In genomic region chr6:5541751-5542432, GRCh38 we compare ENCODE assay signal across 15 cellular contexts.
DNase-seq lines count a peak whose midpoint lies in the region; ATAC-seq lines count a peak whose summit lies in the region.
"Had no signal": no experiment of that assay in that cellular context is flagged by ENCODE, and none has a peak within 500 bp of the region (broad histone marks: within the 10 kb centered on the region; RNA-seq: fewer than 3 reads in every experiment).

No MANE protein-coding gene starts in this region.

- no peaks in the 10 kb centered on the region for H3K4me1 ChIP-seq in HUES64 (ENCODE audit: insufficient read depth, low read length)
- H3K4me1 ChIP-seq: ascending aorta, pancreas had no signal

- H3K36me3 Mint-ChIP-seq in activated T-helper 2 cell treated with anti-CD3 and anti-CD28 coated beads, Interferon-gamma antibody, Interleukin-2, Interleukin-4, amounts not matched to agents 10 μg/mL and 5 μg/mL and 100 μg/mL, durations not matched to agents 14 hours and 24 hours and 36 hours (ENCODE audit: low read depth) = peaks cover 21% of the 10 kb centered on the region

- intact Hi-C loops in activated T-helper 2 cell treated with anti-CD3 and anti-CD28 coated beads, Interferon-gamma antibody, Interleukin-2, Interleukin-4, amounts not matched to agents 10 μg/mL and 5 μg/mL and 100 μg/mL, durations not matched to agents 14 hours and 24 hours and 36 hours (cut with micrococcal nuclease) = no loop called here

- ATAC-seq in activated CD4-positive, CD25-positive, alpha-beta regulatory T cell treated with anti-CD3 and anti-CD28 coated beads, Interleukin-2, amount 50 U/mL, for 24 hours = no peak
- ATAC-seq in GM21786 (IDR thresholded peaks at IDR 0.05; ENCODE audit: unreplicated experiment) = no peak
- ATAC-seq: pancreas had no signal

- peak overlapping the region; percentile 67; the same call in 1 of the 2 replicates for H3K27ac ChIP-seq in HUES64 (ENCODE audit: low read depth, low read length)
- H3K27ac ChIP-seq: ascending aorta, pancreas had no signal

- no peaks in the 10 kb centered on the region for H3K36me3 ChIP-seq in HUES64 (ENCODE audit: insufficient read depth, low read length)
- H3K36me3 ChIP-seq: pancreas had no signal

- WGBS in HUES64 = 52% methylated on average over 1 of the region's 1 CpG

- in situ Hi-C loops in Caki2 (cut with HindIII; ENCODE audit: low pct_unique_long_range_greater_than_20kb, low sequenced_read_pairs) = no loop called here

- H3K4me1 Mint-ChIP-seq in activated T-helper 2 cell treated with anti-CD3 and anti-CD28 coated beads, Interferon-gamma antibody, Interleukin-2, Interleukin-4, amounts not matched to agents 10 μg/mL and 5 μg/mL and 100 μg/mL, durations not matched to agents 14 hours and 24 hours and 36 hours (ENCODE audit: low read depth) = peaks cover 17% of the 10 kb centered on the region

- no peak overlapping the region for H3K4me3 ChIP-seq in HUES64 (ENCODE audit: low read length)
- H3K4me3 ChIP-seq: ascending aorta, pancreas had no signal

- DNase-seq in Caki2 (ENCODE audit: low read depth) = peak; percentile 21
- no peak for DNase-seq in activated T-helper 2 cell treated with anti-CD3 and anti-CD28 coated beads, Interferon-gamma antibody, Interleukin-2, Interleukin-4, amounts not matched to agents 10 μg/mL and 5 μg/mL and 100 μg/mL, durations not matched to agents 14 hours and 24 hours and 36 hours (ENCODE audit: low spot score)
- peak; percentile 64 for DNase-seq in iPS DF 19.7 (ENCODE audit: low read depth, low spot score)
- DNase-seq in NOMO-1 (lab: John Stamatoyannopoulos, UW; ENCODE audit: unreplicated experiment in 2 of 2) = no peak
- no peak for DNase-seq in AG08396 (ENCODE audit: low spot score)
- DNase-seq: activated T-cell treated with anti-CD3 and anti-CD28 coated beads, Interleukin-2, amount 50 U/mL, for 1 hour; effector CD4-positive, alpha-beta T cell; hippocampal formation; NCI-H1105; NCI-H510A treated with DMSO at 0.1 percent for 48 hours; pancreas had no signal

- no peak overlapping the region for H3K9ac ChIP-seq in HUES64 (ENCODE audit: low read depth, low read length)

- peak overlapping the region; percentile 40 for H3K27ac Mint-ChIP-seq in activated T-helper 2 cell treated with anti-CD3 and anti-CD28 coated beads, Interferon-gamma antibody, Interleukin-2, Interleukin-4, amounts not matched to agents 10 μg/mL and 5 μg/mL and 100 μg/mL, durations not matched to agents 14 hours and 24 hours and 36 hours

- no peaks in the 10 kb centered on the region for H3K27me3 Mint-ChIP-seq in activated T-helper 2 cell treated with anti-CD3 and anti-CD28 coated beads, Interferon-gamma antibody, Interleukin-2, Interleukin-4, amounts not matched to agents 10 μg/mL and 5 μg/mL and 100 μg/mL, durations not matched to agents 14 hours and 24 hours and 36 hours (ENCODE audit: low read depth)

- no peak overlapping the region for H3K4me3 Mint-ChIP-seq in activated T-helper 2 cell treated with anti-CD3 and anti-CD28 coated beads, Interferon-gamma antibody, Interleukin-2, Interleukin-4, amounts not matched to agents 10 μg/mL and 5 μg/mL and 100 μg/mL, durations not matched to agents 14 hours and 24 hours and 36 hours (ENCODE audit: low read depth)

- H3K27me3 ChIP-seq in HUES64 (ENCODE audit: insufficient read depth, low read length) = no peaks in the 10 kb centered on the region
- H3K27me3 ChIP-seq: ascending aorta, pancreas had no signal

- no peaks in the 10 kb centered on the region for H3K9me3 Mint-ChIP-seq in activated T-helper 2 cell treated with anti-CD3 and anti-CD28 coated beads, Interferon-gamma antibody, Interleukin-2, Interleukin-4, amounts not matched to agents 10 μg/mL and 5 μg/mL and 100 μg/mL, durations not matched to agents 14 hours and 24 hours and 36 hours

- peaks cover 6% of the 10 kb centered on the region; the same call in 1 of the 2 replicates for H3K9me3 ChIP-seq in HUES64 (ENCODE audit: insufficient read depth, low read depth, low read length)
- H3K9me3 ChIP-seq: ascending aorta, pancreas had no signal

Comparison
In these comparisons a context has a peak if more than half of its experiments do, and no peak if none do; other contexts are left out.
1. DNase-seq: peak in Caki2 (single experiment) and iPS DF 19.7 (single experiment); none in activated T-helper 2 cell treated with anti-CD3 and anti-CD28 coated beads, Interferon-gamma antibody, Interleukin-2, Interleukin-4, amounts not matched to agents 10 μg/mL and 5 μg/mL and 100 μg/mL, durations not matched to agents 14 hours and 24 hours and 36 hours (single experiment), NOMO-1 (0 of 2) and AG08396 (single experiment).